9 cellular contexts compared by ENCODE assay signal in genomic region chr12:66107451-66107915, GRCh38. TPM values are rescaled to one million over a fixed set of nuclear protein-coding genes. Genes with fewer than 3 reads are reported as not detected.
DNase-seq lines count a peak whose midpoint lies in the region; ATAC-seq and TF ChIP-seq lines count a peak whose summit lies in the region.
"Had no signal": no experiment of that assay in that cellular context is flagged by ENCODE, and none has a peak within 500 bp of the region (broad histone marks: within the 10 kb centered on the region; RNA-seq: fewer than 3 reads in every experiment).

No MANE protein-coding gene starts in this region.

- 24 to 25% methylated on average over 9 of the region's 9 CpGs for WGBS in tibial nerve, 2 donors

- peaks cover 5% of the 10 kb centered on the region for H3K27me3 Mint-ChIP-seq in endothelial cell (ENCODE audit: unreplicated experiment)

- no peak for TF ChIP-seq EP300 in tibial nerve (IDR thresholded peaks at IDR 0.05)

- H3K36me3 Mint-ChIP-seq in endothelial cell (ENCODE audit: low read depth, unreplicated experiment): no peaks in the 10 kb centered on the region

- peak overlapping the region; percentile 70 for H3K27ac Mint-ChIP-seq in endothelial cell (ENCODE audit: unreplicated experiment)
- H3K27ac Mint-ChIP-seq: dendritic cell treated with granulocyte-macrophage colony-stimulating factor and Interleukin-4, amounts not matched to agents 40 ng/mL and 50 ng/mL, for 4 days had no signal

- peaks cover 16% of the 10 kb centered on the region for H3K4me1 Mint-ChIP-seq in endothelial cell (ENCODE audit: unreplicated experiment)

- H3K36me3 ChIP-seq in tibial nerve: no peaks in the 10 kb centered on the region

- peak; percentile 62 for DNase-seq in DMS153 treated with DMSO at 0.1 percent for 48 hours (lab: John Stamatoyannopoulos, UW; ENCODE audit: unreplicated experiment)
- peak; percentile 70 for DNase-seq in GM20000 (ENCODE audit: low spot score)
- peak; percentile 87 for DNase-seq in NCI-H510A treated with DMSO at 0.1 percent for 48 hours (lab: John Stamatoyannopoulos, UW)
- DNase-seq in activated CD4-positive, CD25-positive, alpha-beta regulatory T cell treated with anti-CD3 and anti-CD28 coated beads, Interleukin-2, amount 50 U/mL, for 72 hours: peak; percentile 39
- peak; percentile 86 for DNase-seq in endothelial cell (ENCODE audit: low spot score)
- DNase-seq in middle frontal gyrus (ENCODE audit: extremely low spot score, low spot score): peak; percentile 79
- peak in 1 of 2 donors; percentile 97 for DNase-seq in tibial nerve (ENCODE audit: low spot score in 2 of 2)

- no peak overlapping the region for H3K27ac ChIP-seq in tibial nerve

- ATAC-seq in HG03565 (IDR thresholded peaks at IDR 0.05; ENCODE audit: unreplicated experiment): peak; percentile 95

- H3K4me1 ChIP-seq in tibial nerve: peaks cover 0 to 7% (median 0%) of the 10 kb centered on the region in 4 donors

- TF ChIP-seq CTCF in GM20000 (IDR thresholded peaks at IDR 0.05; ENCODE audit: extremely low read depth, missing control alignments) (peak; percentile 14), endothelial cell (IDR thresholded peaks at IDR 0.05; ENCODE audit: unreplicated experiment) (peak; percentile 98), tibial nerve (IDR thresholded peaks at IDR 0.05) (peak; percentile 70 to 87 (median 79))

- H3K4me3 ChIP-seq in tibial nerve: no peak overlapping the region

- TF ChIP-seq POLR2A in tibial nerve (IDR thresholded peaks at IDR 0.05): no peak

- no peaks in the 10 kb centered on the region for H3K9me3 ChIP-seq in tibial nerve

- no peaks in the 10 kb centered on the region for H3K9me3 Mint-ChIP-seq in endothelial cell (ENCODE audit: unreplicated experiment)
- H3K9me3 Mint-ChIP-seq: dendritic cell treated with granulocyte-macrophage colony-stimulating factor and Interleukin-4, amounts not matched to agents 40 ng/mL and 50 ng/mL, for 4 days had no signal

- H3K4me3 Mint-ChIP-seq in endothelial cell (ENCODE audit: unreplicated experiment): no peak overlapping the region
- H3K4me3 Mint-ChIP-seq: dendritic cell treated with granulocyte-macrophage colony-stimulating factor and Interleukin-4, amounts not matched to agents 40 ng/mL and 50 ng/mL, for 4 days had no signal

- H3K27me3 ChIP-seq in tibial nerve: no peaks in the 10 kb centered on the region

RNA-seq across cellular contexts. Expression of gene LLPH, which starts 23.1 kb away (rescaled TPM):
- total RNA-seq in endothelial cell (ENCODE audit: unreplicated experiment) (20.9 TPM), tibial nerve (1 to 10 TPM; 4.1 to 4.8 (median 4.4) TPM)

Comparison
In these comparisons a context has a peak if more than half of its experiments do, and no peak if none do; other contexts are left out.
1. CTCF ChIP-seq: peak in every context shown above with its lines; median percentile 98 in endothelial cell; 79 in tibial nerve; 14 in GM20000.